ENCODE assay signal across 9 cellular contexts in genomic region chr2:176188218-176188968, GRCh38. TPM values are rescaled to one million over a fixed set of nuclear protein-coding genes. Genes with fewer than 3 reads are reported as not detected.
DNase-seq lines count a peak whose midpoint lies in the region; ATAC-seq and TF ChIP-seq lines count a peak whose summit lies in the region.
"Had no signal": no experiment of that assay in that cellular context is flagged by ENCODE, and none has a peak within 500 bp of the region (broad histone marks: within the 10 kb centered on the region; RNA-seq: fewer than 3 reads in every experiment).

TSS of gene HOXD1 (plus strand) at chr2:176188668. CDS start at chr2:176188802, 134 bp downstream.

- no peaks in the 10 kb centered on the region for H3K36me3 ChIP-seq in CD8-positive, alpha-beta memory T cell (ENCODE audit: insufficient read depth, low read length)
- H3K36me3 ChIP-seq in SJCRH30 = no peaks in the 10 kb centered on the region
- H3K36me3 ChIP-seq in endocrine pancreas (ENCODE audit: control insufficient read depth, insufficient read depth, low read length) = no peaks in the 10 kb centered on the region
- H3K36me3 ChIP-seq in upper lobe of right lung = no peaks in the 10 kb centered on the region

- POLR2A ChIA-PET in CD8-positive, alpha-beta memory T cell (lab: Charles Lee) = no interaction called here
- POLR2A ChIA-PET in HEK293T (lab: Yijun Ruan, JAX) = interaction anchor here (1.0 to 1.8 kb wide), 5 partner anchors 9 to 83 kb away, joined by 3 to 10 read pairs (median 3); no protein-coding TSS in a partner anchor

- peaks cover 0 to 3% (median 2%) of the 10 kb centered on the region in 3 donors for H3K36me3 Mint-ChIP-seq in CD8-positive, alpha-beta memory T cell
- H3K36me3 Mint-ChIP-seq in mesothelial cell of epicardium = no peaks in the 10 kb centered on the region

- CTCF ChIA-PET in CD8-positive, alpha-beta memory T cell (lab: Charles Lee) = interaction anchor here (1.3 kb wide), 1 partner anchor 9 kb away, joined by 3 read pairs; no protein-coding TSS in a partner anchor
- CTCF ChIA-PET in HEK293T (lab: Yijun Ruan, JAX) = interaction anchor here (1.2 kb wide), 1 partner anchor 14 kb away, joined by 3 read pairs; no protein-coding TSS in a partner anchor

- peaks cover 16 to 21% (median 21%) of the 10 kb centered on the region in 3 donors for H3K4me1 Mint-ChIP-seq in CD8-positive, alpha-beta memory T cell
- H3K4me1 Mint-ChIP-seq in mesothelial cell of epicardium = peaks cover 18% of the 10 kb centered on the region

- intact Hi-C loops in upper lobe of right lung (cut with DNase I) = no loop called here

- peak within 1 kb of the TSS in 3 of 8 donors; percentile 29 to 65 (median 55) for H3K27ac Mint-ChIP-seq in CD8-positive, alpha-beta memory T cell
- no peak within 1 kb of the TSS for H3K27ac Mint-ChIP-seq in mesothelial cell of epicardium

- H3K9me3 ChIP-seq in CD8-positive, alpha-beta memory T cell (ENCODE audit: low read length) = no peaks in the 10 kb centered on the region
- no peaks in the 10 kb centered on the region for H3K9me3 ChIP-seq in SJCRH30 (replicated peaks)
- no peaks in the 10 kb centered on the region for H3K9me3 ChIP-seq in endocrine pancreas (ENCODE audit: control insufficient read depth, low read length)
- no peaks in the 10 kb centered on the region for H3K9me3 ChIP-seq in upper lobe of right lung

- TF ChIP-seq CTCF in mesothelial cell of epicardium (IDR thresholded peaks at IDR 0.05; ENCODE audit: unreplicated experiment) (no peak), upper lobe of right lung (IDR thresholded peaks at IDR 0.05) (no peak)

- no peak within 1 kb of the TSS for H3K9ac ChIP-seq in endocrine pancreas (ENCODE audit: control insufficient read depth, insufficient read depth, low read length)

- H3K27me3 Mint-ChIP-seq in CD8-positive, alpha-beta memory T cell = peaks cover 55 to 79% of the 10 kb centered on the region in 2 donors
- H3K27me3 Mint-ChIP-seq in mesothelial cell of epicardium (ENCODE audit: low read depth) = peaks cover 94% of the 10 kb centered on the region

- H3K27me3 ChIP-seq in CD8-positive, alpha-beta memory T cell (ENCODE audit: insufficient read depth, low read length, poor library complexity, severe bottlenecking) = peaks cover 30% of the 10 kb centered on the region
- H3K27me3 ChIP-seq in SJCRH30 (no peaks in the 10 kb centered on the region), endocrine pancreas (ENCODE audit: control insufficient read depth, insufficient read depth, low read length) (peaks cover 34% of the 10 kb centered on the region), upper lobe of right lung (peaks cover 72% of the 10 kb centered on the region)

- H3K4me3 ChIP-seq in CD8-positive, alpha-beta memory T cell (ENCODE audit: low read length) = peak within 1 kb of the TSS; percentile 57
- peak within 1 kb of the TSS; percentile 60 for H3K4me3 ChIP-seq in SJCRH30
- peak within 1 kb of the TSS; percentile 67 for H3K4me3 ChIP-seq in endocrine pancreas (ENCODE audit: control insufficient read depth, insufficient read depth, low read length)
- H3K4me3 ChIP-seq in upper lobe of right lung = peak within 1 kb of the TSS; percentile 58

- no peak for DNase-seq in CD8-positive, alpha-beta memory T cell
- DNase-seq in HEK293T (ENCODE audit: extremely low spot score) (peak; percentile 81), SJCRH30 (peak in 1 of 2 experiments; percentile 36), mesothelial cell of epicardium (ENCODE audit: low spot score in 2 of 2, unreplicated experiment in 2 of 2) (no peak), upper lobe of right lung (peak; percentile 90), NCI-H2107 treated with DMSO at 0.1 percent for 48 hours (lab: John Stamatoyannopoulos, UW; ENCODE audit: unreplicated experiment) (no peak)

- peaks cover 0 to 12% (median 0%) of the 10 kb centered on the region in 5 donors for H3K9me3 Mint-ChIP-seq in CD8-positive, alpha-beta memory T cell
- no peaks in the 10 kb centered on the region for H3K9me3 Mint-ChIP-seq in mesothelial cell of epicardium

- peaks cover 11% of the 10 kb centered on the region for H3K4me1 ChIP-seq in CD8-positive, alpha-beta memory T cell (ENCODE audit: insufficient read depth, low read length)
- H3K4me1 ChIP-seq in SJCRH30 (no peaks in the 10 kb centered on the region), endocrine pancreas (ENCODE audit: control insufficient read depth, insufficient read depth, low read length) (no peaks in the 10 kb centered on the region), upper lobe of right lung (peaks cover 13% of the 10 kb centered on the region)

- peak within 1 kb of the TSS; percentile 67 to 92 (median 88) for H3K4me3 Mint-ChIP-seq in CD8-positive, alpha-beta memory T cell
- H3K4me3 Mint-ChIP-seq in mesothelial cell of epicardium = peak within 1 kb of the TSS; percentile 69

- no peak within 1 kb of the TSS for H3K27ac ChIP-seq in CD8-positive, alpha-beta memory T cell (ENCODE audit: low read depth, low read length)
- H3K27ac ChIP-seq in SJCRH30 (no peak within 1 kb of the TSS), upper lobe of right lung (peak within 1 kb of the TSS; percentile 74)

- peak; percentile 92 for ATAC-seq in upper lobe of right lung
- no peak for ATAC-seq in GM21447 (IDR thresholded peaks at IDR 0.05; ENCODE audit: unreplicated experiment)

TF ChIP-seq in HEK293T, 16 proteins besides CTCF, POLR2A, EP300 and RAD21:
- TF ChIP-seq BHLHE40 (IDR thresholded peaks at IDR 0.05; ENCODE audit: borderline replicate concordance) = no peak
- TF ChIP-seq LEF1 (IDR thresholded peaks at IDR 0.05; ENCODE audit: borderline replicate concordance) = 0 out of 2 replicates have a peak, but pooled peaks have one; percentile 18
- TF ChIP-seq L3MBTL2 (conservative IDR thresholded peaks at IDR 0.05) = peak; percentile 88

RNA-seq across cellular contexts. Expression of gene HOXD1, which starts in this region (rescaled TPM):
- total RNA-seq in CD8-positive, alpha-beta memory T cell = not detected
- not detected for polyA plus RNA-seq in CD8-positive, alpha-beta memory T cell
- 0.06 TPM in 1 of 2 replicates, not detected in the other for total RNA-seq in SJCRH30 (2014; rRNA removed; shearing (Covaris generic))
- total RNA-seq in mesothelial cell of epicardium (not detected in 3 replicates), upper lobe of right lung (4.1 TPM)
- total RNA-seq: LHCN-M2 had no signal

Comparison
In these comparisons a context has a peak if more than half of its experiments do, and no peak if none do; other contexts are left out.
1. DNase-seq: peak in HEK293T (single experiment) and upper lobe of right lung (single experiment); none in CD8-positive, alpha-beta memory T cell (0 of 5), mesothelial cell of epicardium (0 of 2) and NCI-H2107 treated with DMSO at 0.1 percent for 48 hours (single experiment).
2. Peak in every context shown above with its lines, with median percentiles within 50 percentile points of each other: H3K4me3 ChIP-seq.